Comparison of ENCODE assay signal across 9 cellular contexts in genomic region chr13:46181799-46182490, GRCh38. TPM values are rescaled to one million over a fixed set of nuclear protein-coding genes. Genes with fewer than 3 reads are reported as not detected.
DNase-seq lines count a peak whose midpoint lies in the region; ATAC-seq and TF ChIP-seq lines count a peak whose summit lies in the region.
"Had no signal": no experiment of that assay in that cellular context is flagged by ENCODE, and none has a peak within 500 bp of the region (broad histone marks: within the 10 kb centered on the region; RNA-seq: fewer than 3 reads in every experiment).

Gene LCP1 (minus strand): TSS chr13:46182177. CDS start chr13:46159662, 22,515 bp downstream.

- peak within 1 kb of the TSS; percentile 47 for H2AFZ ChIP-seq in GM23338

- DNase-seq in GM10266 (ENCODE audit: extremely low spot score): peak; percentile 68
- DNase-seq in GM23338 (ENCODE audit: low spot score): peak; percentile 16
- peak; percentile 96 for DNase-seq in NAMALWA (ENCODE audit: low spot score)
- DNase-seq in activated CD4-positive, alpha-beta T cell treated with anti-CD3 and anti-CD28 coated beads, Interleukin-2, amount 50 U/mL, for 48 hours: peak; percentile 64 to 78
- peak; percentile 70 for DNase-seq in germinal center (ENCODE audit: low spot score)
- DNase-seq in stimulated activated CD4-positive, alpha-beta T cell treated with anti-CD3 and anti-CD28 coated beads, Interleukin-1b, Interleukin-23, amount 100 ng/mL, for 4 hours (ENCODE audit: low read depth in 2 of 2): peak; percentile 34 to 68
- DNase-seq in middle frontal gyrus (ENCODE audit: extremely low spot score, low spot score): no peak
- DNase-seq in NCI-H1694 (lab: John Stamatoyannopoulos, UW): no peak

- H3K27ac Mint-ChIP-seq in GM23338: peak within 1 kb of the TSS; percentile 64

- no peak within 1 kb of the TSS for H3K4me2 ChIP-seq in GM23338

- H3K9me3 Mint-ChIP-seq in GM23338: no peaks in the 10 kb centered on the region

- H3K36me3 Mint-ChIP-seq in GM23338 (ENCODE audit: low read depth): no peaks in the 10 kb centered on the region

- H3K4me1 ChIP-seq in GM23338 (ENCODE audit: insufficient read depth): peaks cover 14% of the 10 kb centered on the region

- no peaks in the 10 kb centered on the region for H3K9me2 ChIP-seq in GM23338 (ENCODE audit: insufficient read depth)

- H3F3A ChIP-seq in GM23338 (replicated peaks; ENCODE audit: low read depth): no peaks in the 10 kb centered on the region

- H3K4me3 Mint-ChIP-seq in GM23338: no peak within 1 kb of the TSS

- H3K27me3 ChIP-seq in GM23338 (ENCODE audit: insufficient read depth): no peaks in the 10 kb centered on the region

- peaks cover 7% of the 10 kb centered on the region for H3K27me3 Mint-ChIP-seq in GM23338 (ENCODE audit: insufficient read depth, low read depth, poor library complexity)

- H3K79me2 ChIP-seq in GM23338 (replicated peaks; ENCODE audit: insufficient read depth): no peaks in the 10 kb centered on the region

- no peak for ATAC-seq in GM23338

- no peak within 1 kb of the TSS for H3K27ac ChIP-seq in GM23338 (ENCODE audit: low read depth)

- no peak for TF ChIP-seq CTCF in GM10266 (IDR thresholded peaks at IDR 0.05; ENCODE audit: control insufficient read depth, insufficient read depth, low read depth, missing control alignments)
- TF ChIP-seq CTCF in GM23338 (conservative IDR thresholded peaks at IDR 0.05; ENCODE audit: low read depth in 2 of 2): no peak

- no peak within 1 kb of the TSS for H3K4me3 ChIP-seq in GM23338

- H4K20me1 ChIP-seq in GM23338 (replicated peaks; ENCODE audit: insufficient read depth): no peaks in the 10 kb centered on the region

- H3K36me3 ChIP-seq in GM23338 (ENCODE audit: insufficient read depth): no peaks in the 10 kb centered on the region

- H3K4me1 Mint-ChIP-seq in GM23338: peaks cover 13% of the 10 kb centered on the region; the same call in 2 of the 3 replicates

TF ChIP-seq in GM23338, 12 proteins besides CTCF, POLR2A, EP300 and RAD21:
- TF ChIP-seq REST (IDR thresholded peaks at IDR 0.05; ENCODE audit: unreplicated experiment): no peak
- no peak for TF ChIP-seq NANOG (IDR thresholded peaks at IDR 0.05; ENCODE audit: borderline replicate concordance)
- TF ChIP-seq ZNF114 (CRISPR knock-in tag; IDR thresholded peaks at IDR 0.05): no peak
- no peak for TF ChIP-seq JUNB (IDR thresholded peaks at IDR 0.05; ENCODE audit: unreplicated experiment)
- TF ChIP-seq ZNF331 (CRISPR knock-in tag; IDR thresholded peaks at IDR 0.05; ENCODE audit: low read depth): no peak
- TF ChIP-seq EZH2 (IDR thresholded peaks at IDR 0.05; ENCODE audit: low read depth, unreplicated experiment): no peak
- TF ChIP-seq EZH2phosphoT487 (IDR thresholded peaks at IDR 0.05; ENCODE audit: unreplicated experiment): no peak
- no peak for TF ChIP-seq ZNF462 (CRISPR knock-in tag; IDR thresholded peaks at IDR 0.05)
- no peak for TF ChIP-seq CREB1 (CRISPR knock-in tag; IDR thresholded peaks at IDR 0.05; ENCODE audit: low read depth)
- TF ChIP-seq POLR2AphosphoS5 (IDR thresholded peaks at IDR 0.05; ENCODE audit: low read depth): no peak
- TF ChIP-seq STAT1 (IDR thresholded peaks at IDR 0.05; ENCODE audit: unreplicated experiment): no peak
- no peak for TF ChIP-seq ETS1 (IDR thresholded peaks at IDR 0.05)
TF ChIP-seq in GM23338: peak in this region for 0.

RNA-seq across cellular contexts. Expression of gene LCP1, which starts in this region (rescaled TPM):
- total RNA-seq in GM23338 (2014; rRNA removed; shearing (Covaris generic)): 3.4 and 6.6 TPM in 2 replicates
- 1.9 and 2.7 TPM in 2 replicates for polyA plus RNA-seq in GM23338 (2016; fragmentation: Nextera tagmentation; extraction: Ambion mirVana)
- total RNA-seq: LHCN-M2 had no signal

Comparison
In these comparisons a context has a peak if more than half of its experiments do, and no peak if none do; other contexts are left out.
1. DNase-seq: peak in GM10266 (single experiment), GM23338 (single experiment), NAMALWA (single experiment), activated CD4-positive, alpha-beta T cell treated with anti-CD3 and anti-CD28 coated beads, Interleukin-2, amount 50 U/mL, for 48 hours (2 of 2), germinal center (single experiment) and stimulated activated CD4-positive, alpha-beta T cell treated with anti-CD3 and anti-CD28 coated beads, Interleukin-1b, Interleukin-23, amount 100 ng/mL, for 4 hours (2 of 2); none in middle frontal gyrus (single experiment) and NCI-H1694 (single experiment).